Comparison of ENCODE assay signal across 16 cellular contexts in the genomic region with DNA sequence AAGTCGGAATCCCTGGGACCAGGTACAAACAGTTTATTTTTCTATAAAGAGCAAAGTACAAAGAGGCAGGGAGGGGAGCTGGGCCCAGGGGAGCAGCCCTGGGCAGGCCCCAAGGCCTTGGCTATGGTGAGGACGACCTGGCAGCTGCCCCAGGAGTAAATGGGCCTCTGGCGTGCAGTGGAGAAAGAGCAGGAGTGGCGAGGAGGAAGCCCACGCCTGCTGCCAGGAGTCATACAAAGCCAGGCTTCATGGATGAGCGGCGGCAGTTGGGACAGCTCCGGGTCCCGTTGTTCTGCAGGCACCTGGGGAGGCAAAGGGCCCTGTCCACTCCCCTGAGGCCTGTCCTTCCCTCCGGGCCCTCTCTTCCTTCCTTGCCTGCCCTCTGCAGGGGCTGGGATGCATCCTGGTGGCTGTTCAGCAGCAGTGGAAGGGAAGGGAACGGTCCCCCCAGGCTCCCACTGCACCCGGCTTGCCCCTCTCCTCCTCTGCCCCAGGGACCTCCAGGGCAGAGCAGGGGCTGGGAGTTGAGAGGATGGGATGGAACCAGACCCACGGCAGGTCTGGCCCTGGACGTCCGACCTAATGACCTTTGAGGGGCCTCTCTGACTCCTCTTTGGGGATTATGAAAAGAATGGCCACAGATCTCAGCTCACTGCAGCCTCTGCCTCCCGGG. TPM values are rescaled to one million over a fixed set of nuclear protein-coding genes. Genes with fewer than 3 reads are reported as not detected.
DNase-seq lines count a peak whose midpoint lies in the region; ATAC-seq and TF ChIP-seq lines count a peak whose summit lies in the region.
"Had no signal": no experiment of that assay in that cellular context is flagged by ENCODE, and none has a peak within 500 bp of the region (broad histone marks: within the 10 kb centered on the region; RNA-seq: fewer than 3 reads in every experiment).

No MANE protein-coding gene starts in this region.

- no peaks in the 10 kb centered on the region for H3K27me3 ChIP-seq in adrenal gland
- no peaks in the 10 kb centered on the region for H3K27me3 ChIP-seq in psoas muscle (ENCODE audit: insufficient read depth in 3 of 3, low read length in 2 of 3)
- H3K27me3 ChIP-seq: cardiac muscle cell, foreskin keratinocyte had no signal

- H3K27ac ChIP-seq in adrenal gland = peak overlapping the region in 4 of 5 donors; percentile 60 to 87 (median 72)
- H3K27ac ChIP-seq in psoas muscle = peak overlapping the region; percentile 55
- H3K27ac ChIP-seq: cardiac muscle cell, foreskin keratinocyte had no signal

- H3K4me1 ChIP-seq in adrenal gland (replicated peaks in 1 of 2) (peaks cover 20 to 26% of the 10 kb centered on the region in 2 donors), psoas muscle (peaks cover 15% of the 10 kb centered on the region)
- H3K4me1 ChIP-seq: foreskin keratinocyte had no signal

- TF ChIP-seq CTCF in adrenal gland (IDR thresholded peaks at IDR 0.05) (peak in 1 of 6 experiments; percentile 10), psoas muscle (IDR thresholded peaks at IDR 0.05) (no peak)

- H3K36me3 ChIP-seq in adrenal gland (replicated peaks in 1 of 2) = no peaks in the 10 kb centered on the region
- H3K36me3 ChIP-seq in psoas muscle (ENCODE audit: insufficient read depth in 1 of 2, low read depth in 1 of 2) = peaks cover 0 to 10% of the 10 kb centered on the region in 2 donors
- H3K36me3 ChIP-seq: cardiac muscle cell had no signal

- intact Hi-C loops in adrenal gland (cut with DNase I) = no loop called here
- intact Hi-C loops in left colon (cut with DNase I, micrococcal nuclease) = no loop called here
- intact Hi-C loops in psoas muscle (cut with DNase I) = no loop called here

- ATAC-seq in left colon (peak; percentile 84), psoas muscle (peak; percentile 47 to 77 (median 60)), GM21619 (IDR thresholded peaks at IDR 0.05; ENCODE audit: unreplicated experiment) (no peak), GM21360 (IDR thresholded peaks at IDR 0.05; ENCODE audit: unreplicated experiment) (no peak)
- ATAC-seq: activated naive CD4-positive, alpha-beta T cell treated with anti-CD3 and anti-CD28 coated beads, Interleukin-2, amount 50 U/mL, for 72 hours; foreskin keratinocyte; GM12878 had no signal

- no peaks in the 10 kb centered on the region for H3K9me3 ChIP-seq in adrenal gland (replicated peaks in 1 of 3)
- no peaks in the 10 kb centered on the region for H3K9me3 ChIP-seq in psoas muscle

- DNase-seq in HuH-7 (ENCODE audit: low spot score) (peak; percentile 36), adrenal gland (peak; percentile 58 to 91 (median 86)), left colon (peak in 1 of 2 donors; percentile 40), psoas muscle (peak; percentile 63 to 79), ecto neural progenitor cell (ENCODE audit: low spot score) (no peak), NCI-H2029 (lab: John Stamatoyannopoulos, UW) (no peak)
- DNase-seq: foreskin keratinocyte; IMR-90; NCI-H1105; stimulated activated CD8-positive, alpha-beta memory T cell treated with anti-CD3 and anti-CD28 coated beads, Interleukin-4, amount 100 ng/mL, for 48 hours had no signal

- H3K4me3 ChIP-seq in adrenal gland = no peak overlapping the region
- no peak overlapping the region for H3K4me3 ChIP-seq in psoas muscle
- H3K4me3 ChIP-seq: cardiac muscle cell, GM12878 had no signal

- WGBS in adrenal gland, 4 donors = 27 to 64% (median 42%) methylated on average over 9 to 16 of the region's 16 CpGs
- 20 to 31% (median 25%) methylated on average over 13 to 16 of the region's 16 CpGs for WGBS in psoas muscle, 3 donors

- TF ChIP-seq POLR2A in adrenal gland (IDR thresholded peaks at IDR 0.05) = peak in 1 of 2 donors; percentile 46

RNA-seq across cellular contexts. Expression of a gene that starts 11.1 kb away (rescaled TPM):
- total RNA-seq in adrenal gland = 1 to 10 TPM in 7 of 8 donors, under 1 TPM in 1; 0.18 to 5.1 (median 2.1) TPM
- polyA plus RNA-seq in adrenal gland = 1 to 10 TPM in 2 of 3 donors, under 1 TPM in 1; 0.33 to 4.7 (median 3.9) TPM
- under 1 TPM; 0.61 to 0.70 TPM for total RNA-seq in left colon
- total RNA-seq in psoas muscle = 10 to 100 TPM; 47.5 to 90.6 (median 59.5) TPM
- polyA plus RNA-seq in psoas muscle = 10 to 100 TPM; 37.6 to 79.3 (median 50.0) TPM
- total RNA-seq: cardiac muscle cell, IMR-90 had no signal
- polyA plus RNA-seq: cardiac muscle cell had no signal

RNA-seq across cellular contexts. Expression of a gene that starts 11.6 kb away (rescaled TPM):
- 100 to 1,000 TPM in 5 of 8 donors, 10 to 100 TPM in 3; 85.4 to 164 (median 123) TPM for total RNA-seq in adrenal gland
- polyA plus RNA-seq in adrenal gland = 100 to 1,000 TPM; 110 to 291 (median 137) TPM
- 10 to 100 TPM; 74.8 to 82.5 TPM for total RNA-seq in left colon
- total RNA-seq in psoas muscle = 100 to 1,000 TPM; 141 to 255 (median 191) TPM
- polyA plus RNA-seq in psoas muscle = 100 to 1,000 TPM; 300 to 346 (median 316) TPM

RNA-seq across cellular contexts. Expression of a gene that starts 29.5 kb away (rescaled TPM):
- total RNA-seq in adrenal gland (10 to 100 TPM; 35.8 to 92.9 (median 58.6) TPM), left colon (10 to 100 TPM; 17.9 to 20.2 TPM), psoas muscle (10 to 100 TPM; 14.7 to 26.9 (median 19.9) TPM)
- polyA plus RNA-seq in adrenal gland (10 to 100 TPM in 2 of 3 donors, 1 to 10 TPM in 1; 8.2 to 80.5 (median 64.5) TPM), psoas muscle (10 to 100 TPM; 27.0 to 35.3 (median 29.1) TPM)

RNA-seq across cellular contexts. Expression of a gene that starts 59.5 kb away (rescaled TPM):
- total RNA-seq in adrenal gland = 10 to 100 TPM; 26.3 to 65.6 (median 42.1) TPM
- polyA plus RNA-seq in adrenal gland = 10 to 100 TPM in 2 of 3 donors, 1 to 10 TPM in 1; 7.0 to 79.2 (median 43.0) TPM
- total RNA-seq in left colon = 10 to 100 TPM in 1 of 2 donors, 1 to 10 TPM in 1; 5.0 to 15.8 TPM
- total RNA-seq in psoas muscle = 1 to 10 TPM; 3.6 to 8.3 (median 5.6) TPM
- 1 to 10 TPM; 1.6 to 3.5 (median 3.1) TPM for polyA plus RNA-seq in psoas muscle
- total RNA-seq: cardiac muscle cell; foreskin keratinocyte; IMR-90; T-helper 1 cell treated with Interleukin-12 subunit alpha and Interleukin-12 subunit beta and Interleukin-4 antibody, amounts not matched to agents 30 ng/mL and 1 ng/mL, for 36 hours had no signal
- polyA plus RNA-seq: foreskin keratinocyte, IMR-90 had no signal

Comparison
In these comparisons a context has a peak if more than half of its experiments do, and no peak if none do; other contexts are left out.
1. DNase-seq: peak in HuH-7 (single experiment), adrenal gland (7 of 7) and psoas muscle (2 of 2); none in ecto neural progenitor cell (single experiment) and NCI-H2029 (single experiment).
2. ATAC-seq: peak in left colon (single experiment) and psoas muscle (4 of 4); none in GM21619 (single experiment) and GM21360 (single experiment).
3. RNA of a gene that starts 11.1 kb away (total RNA-seq): 47.5 to 90.6 TPM in psoas muscle; 0.18 to 5.1 TPM in adrenal gland and 0.61 to 0.70 TPM in left colon; every median in the first group is over 4 times any median in the second.